Comparison of ENCODE assay signal across 12 cellular contexts in the genomic region with DNA sequence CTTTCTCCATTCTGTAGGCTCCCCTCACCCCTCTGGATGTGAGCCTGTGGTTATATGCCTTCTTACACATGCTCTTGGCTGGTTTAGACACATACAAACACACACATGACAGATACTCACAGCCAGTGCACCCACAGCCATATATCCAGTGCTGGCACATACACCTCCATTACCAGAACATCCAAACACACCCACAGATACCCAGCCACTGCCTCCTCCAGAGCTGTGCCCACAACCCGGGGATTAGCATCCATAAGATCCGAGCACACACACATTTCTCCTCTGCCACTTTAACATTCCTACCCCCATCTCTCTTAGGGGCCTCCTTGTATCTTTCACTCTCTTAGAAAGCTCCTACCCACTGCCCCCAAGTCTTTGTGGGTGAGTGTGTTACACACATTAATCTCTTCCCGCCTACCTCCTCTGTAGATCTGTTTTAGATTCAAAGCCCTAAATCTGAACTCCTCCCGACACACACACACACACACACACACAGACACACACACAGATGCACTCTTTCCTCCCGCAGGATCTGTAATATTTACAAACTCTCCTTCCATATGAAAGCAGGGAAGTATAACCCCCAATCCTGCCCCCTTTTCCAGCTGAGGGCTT. TPM values are rescaled to one million over a fixed set of nuclear protein-coding genes. Genes with fewer than 3 reads are reported as not detected.
DNase-seq lines count a peak whose midpoint lies in the region; ATAC-seq and TF ChIP-seq lines count a peak whose summit lies in the region.
"Had no signal": no experiment of that assay in that cellular context is flagged by ENCODE, and none has a peak within 500 bp of the region (broad histone marks: within the 10 kb centered on the region; RNA-seq: fewer than 3 reads in every experiment).

No MANE protein-coding gene starts in this region.

- H3K4me3 ChIP-seq in heart right ventricle (no peak overlapping the region), upper lobe of left lung (no peak overlapping the region)

- H3K27ac ChIP-seq in heart right ventricle: peak overlapping the region; percentile 8 to 98 (median 94)
- H3K27ac ChIP-seq in upper lobe of left lung: peak overlapping the region in 3 of 4 donors; percentile 16 to 96 (median 88)

- no peaks in the 10 kb centered on the region for H3K9me3 ChIP-seq in heart right ventricle
- no peaks in the 10 kb centered on the region for H3K9me3 ChIP-seq in upper lobe of left lung

- TF ChIP-seq POLR2A in upper lobe of left lung (IDR thresholded peaks at IDR 0.05): no peak

- H3K36me3 Mint-ChIP-seq in brain (peaks cover 26% of the 10 kb centered on the region), nephron (ENCODE audit: low read depth) (peaks cover 52% of the 10 kb centered on the region)

- peaks cover 84% of the 10 kb centered on the region for H3K4me1 Mint-ChIP-seq in brain
- peaks cover 59% of the 10 kb centered on the region for H3K4me1 Mint-ChIP-seq in nephron

- TF ChIP-seq CTCF in heart right ventricle (IDR thresholded peaks at IDR 0.05) (no peak), brain (conservative IDR thresholded peaks at IDR 0.05) (no peak), nephron (IDR thresholded peaks at IDR 0.05; ENCODE audit: unreplicated experiment in 3 of 3) (no peak), upper lobe of left lung (IDR thresholded peaks at IDR 0.05) (no peak)

- intact Hi-C loops in heart right ventricle (cut with DNase I) (loop anchor here in 1 of 10 donors (5.0 kb wide), 2 partner anchors 53 to 107 kb away; a partner anchor contains a TSS), left ventricle myocardium superior (cut with micrococcal nuclease) (no loop called here)

- H3K27ac Mint-ChIP-seq in brain: peak overlapping the region; percentile 93 to 99 (median 98)
- H3K27ac Mint-ChIP-seq in nephron: peak overlapping the region; percentile 40 to 74 (median 50)

- H3K9me3 Mint-ChIP-seq in brain: no peaks in the 10 kb centered on the region
- no peaks in the 10 kb centered on the region for H3K9me3 Mint-ChIP-seq in nephron

- 45 to 53% methylated on average over 5 of the region's 5 CpGs for WGBS in heart right ventricle, 2 donors
- 58 to 73% methylated on average over 5 of the region's 5 CpGs for WGBS in upper lobe of left lung, 2 donors

- DNase-seq in heart right ventricle (no peak), left ventricle myocardium superior (no peak), upper lobe of left lung (no peak), epidermal melanocyte (ENCODE audit: insufficient read length, low spot score) (no peak), GDM1 (lab: John Stamatoyannopoulos, UW) (no peak)
- DNase-seq in activated CD4-positive, alpha-beta T cell treated with anti-CD3 and anti-CD28 coated beads for 48 hours: no peak
- DNase-seq: activated CD4-positive, alpha-beta T cell treated with anti-CD3 and anti-CD28 coated beads for 4 hours; NCI-H1436 treated with DMSO at 0.1 percent for 48 hours; small intestine had no signal

- H3K27me3 ChIP-seq in heart right ventricle (no peaks in the 10 kb centered on the region), upper lobe of left lung (no peaks in the 10 kb centered on the region)

- ATAC-seq in heart right ventricle (no peak), left ventricle myocardium superior (no peak), upper lobe of left lung (ENCODE audit: low FRiP score in 2 of 2) (no peak)

- peaks cover 0 to 76% (median 30%) of the 10 kb centered on the region in 9 donors for H3K36me3 ChIP-seq in heart right ventricle
- H3K36me3 ChIP-seq in upper lobe of left lung: peaks cover 15 to 60% (median 29%) of the 10 kb centered on the region in 4 donors

- H3K4me3 Mint-ChIP-seq in brain (peak overlapping the region; percentile 72 to 89 (median 83)), nephron (peak overlapping the region; percentile 3 to 51 (median 45))

- H3K27me3 Mint-ChIP-seq in brain (peaks cover 6% of the 10 kb centered on the region), nephron (ENCODE audit: low read depth) (no peaks in the 10 kb centered on the region)

- H3K4me1 ChIP-seq in heart right ventricle (peaks cover 46 to 69% (median 61%) of the 10 kb centered on the region in 9 donors), upper lobe of left lung (peaks cover 54 to 61% (median 58%) of the 10 kb centered on the region in 4 donors)

- no peak for TF ChIP-seq EP300 in upper lobe of left lung (IDR thresholded peaks at IDR 0.05)

RNA-seq across cellular contexts. Expression of a gene that starts 4.0 kb away (rescaled TPM):
- 100 to 1,000 TPM; 213 to 451 (median 271) TPM for total RNA-seq in heart right ventricle
- 100 to 1,000 TPM; 244 to 536 TPM for polyA plus RNA-seq in heart right ventricle
- 277 TPM for total RNA-seq in left ventricle myocardium superior
- 772 TPM for polyA plus RNA-seq in brain (ENCODE audit: insufficient read depth, low read depth, low replicate concordance)
- total RNA-seq in upper lobe of left lung: 100 to 1,000 TPM in 1 of 6 donors, 10 to 100 TPM in 5; 30.4 to 174 (median 67.9) TPM

RNA-seq across cellular contexts. Expression of a gene that starts 18.8 kb away (rescaled TPM):
- total RNA-seq in heart right ventricle: 10 to 100 TPM; 17.5 to 68.9 (median 45.4) TPM
- 10 to 100 TPM; 27.4 to 39.3 TPM for polyA plus RNA-seq in heart right ventricle
- 20.0 TPM for total RNA-seq in left ventricle myocardium superior
- polyA plus RNA-seq in brain (ENCODE audit: insufficient read depth, low read depth, low replicate concordance): 4.6 TPM
- total RNA-seq in upper lobe of left lung: under 1 TPM in 2 of 6 donors, not detected in 4; 0.17 to 0.91 TPM
- total RNA-seq: dermis blood vessel endothelial cell had no signal

RNA-seq across cellular contexts. Expression of a gene that starts 53.2 kb away (rescaled TPM):
- total RNA-seq in heart right ventricle (100 to 1,000 TPM; 122 to 171 (median 154) TPM), left ventricle myocardium superior (145 TPM), upper lobe of left lung (100 to 1,000 TPM; 108 to 340 (median 155) TPM)
- polyA plus RNA-seq in heart right ventricle (100 to 1,000 TPM in 1 of 2 donors, 10 to 100 TPM in 1; 47.1 to 101 TPM), brain (ENCODE audit: insufficient read depth, low read depth, low replicate concordance) (55.2 TPM)

RNA-seq across cellular contexts. Expression of a gene that starts 57.7 kb away (rescaled TPM):
- 1 to 10 TPM in 1 of 10 donors, under 1 TPM in 4, not detected in 5; 0.14 to 1.5 (median 0.50) TPM for total RNA-seq in heart right ventricle
- polyA plus RNA-seq in heart right ventricle: under 1 TPM; 0.04 to 0.29 TPM
- not detected for total RNA-seq in left ventricle myocardium superior
- not detected for polyA plus RNA-seq in brain (ENCODE audit: insufficient read depth, low read depth, low replicate concordance)
- under 1 TPM in 2 of 6 donors, not detected in 4; 0.52 to 0.61 TPM for total RNA-seq in upper lobe of left lung
- total RNA-seq: dermis blood vessel endothelial cell had no signal

Comparison
In these comparisons a context has a peak if more than half of its experiments do, and no peak if none do; other contexts are left out.
1. RNA of a gene that starts 18.8 kb away (total RNA-seq): 17.5 to 68.9 TPM in heart right ventricle and 20.0 TPM in left ventricle myocardium superior (single experiment); 0.17 to 0.91 TPM in upper lobe of left lung; every median in the first group is over 4 times any median in the second.